15 cellular contexts compared by ENCODE assay signal in genomic region chr11:69985331-69985653, GRCh38.
A peak's percentile ranks its signal among the peaks of the same experiment; 100 is the strongest.
DNase-seq lines count a peak whose midpoint lies in the region; ATAC-seq, FAIRE-seq and TF ChIP-seq lines count a peak whose summit lies in the region.
"Had no signal": no experiment of that assay in that cellular context is flagged by ENCODE, and none has a peak within 500 bp of the region (broad histone marks: within the 10 kb centered on the region; RNA-seq: fewer than 3 reads in every experiment).

No MANE protein-coding gene starts in this region.

- H3K9me3 ChIP-seq in left ventricle myocardium inferior (replicated peaks) (no peaks in the 10 kb centered on the region), endothelial cell of umbilical vein (replicated peaks; ENCODE audit: control insufficient read depth, insufficient read depth, low read length) (no peaks in the 10 kb centered on the region), neural progenitor cell (ENCODE audit: low read depth) (no peaks in the 10 kb centered on the region), aorta (ENCODE audit: control insufficient read depth, low read length) (no peaks in the 10 kb centered on the region)
- H3K9me3 ChIP-seq: mucosa of descending colon had no signal

- H3K4me1 ChIP-seq in left ventricle myocardium inferior (peaks cover 31% of the 10 kb centered on the region), endothelial cell of umbilical vein (ENCODE audit: control insufficient read depth, extremely low read depth, insufficient read depth, low read length) (no peaks in the 10 kb centered on the region), neural progenitor cell (peaks cover 32% of the 10 kb centered on the region), aorta (ENCODE audit: control insufficient read depth in 1 of 2, insufficient read depth in 2 of 2, low read length in 2 of 2) (no peaks in the 10 kb centered on the region)

- POLR2A ChIA-PET in endothelial cell of umbilical vein (lab: Charles Lee), result no interaction called here

- H3K36me3 Mint-ChIP-seq in neural progenitor cell, result no peaks in the 10 kb centered on the region

- peaks cover 38% of the 10 kb centered on the region for H3K4me1 Mint-ChIP-seq in neural progenitor cell

- H3F3A ChIP-seq in neural progenitor cell (ENCODE audit: low read depth), result peaks cover 16% of the 10 kb centered on the region

- no peak for TF ChIP-seq POLR2A in endothelial cell of umbilical vein (IDR thresholded peaks at IDR 0.05; ENCODE audit: low read depth, low read length)

- CTCF ChIA-PET in endothelial cell of umbilical vein (lab: Charles Lee), result no interaction called here

- ATAC-seq in left ventricle myocardium superior (no peak), aorta (ENCODE audit: low FRiP score) (no peak), HG03108 (IDR thresholded peaks at IDR 0.05; ENCODE audit: unreplicated experiment) (no peak)
- ATAC-seq: activated T-cell treated with anti-CD3 and anti-CD28 coated beads, Interleukin-2, amount 50 U/mL, for 72 hours had no signal

- no peaks in the 10 kb centered on the region for H3K9me3 Mint-ChIP-seq in neural progenitor cell
- H3K9me3 Mint-ChIP-seq: activated T-cell treated with anti-CD3 and anti-CD28 coated beads, Interleukin-2, amount 50 U/mL, for 72 hours had no signal

- no peaks in the 10 kb centered on the region for H4K20me1 ChIP-seq in endothelial cell of umbilical vein (replicated peaks; ENCODE audit: control insufficient read depth, extremely low read depth, insufficient read depth, low read length)
- H4K20me1 ChIP-seq in neural progenitor cell (ENCODE audit: low read depth), result peaks cover 21% of the 10 kb centered on the region

- H3K27ac ChIP-seq in left ventricle myocardium inferior (replicated peaks) (peak overlapping the region; percentile 76), endothelial cell of umbilical vein (ENCODE audit: insufficient read depth, low read depth, low read length) (no peak overlapping the region), neural progenitor cell (no peak overlapping the region), aorta (ENCODE audit: low read depth in 1 of 2, low read length in 2 of 2) (peak overlapping the region; percentile 70 to 96)

- peaks cover 45% of the 10 kb centered on the region for H3K27me3 Mint-ChIP-seq in neural progenitor cell (ENCODE audit: insufficient read depth, low read depth)

- no peaks in the 10 kb centered on the region for H3K79me2 ChIP-seq in endothelial cell of umbilical vein (ENCODE audit: control insufficient read depth, insufficient read depth, low read length)
- no peaks in the 10 kb centered on the region for H3K79me2 ChIP-seq in neural progenitor cell (ENCODE audit: low read depth)

- H3K36me3 ChIP-seq in left ventricle myocardium inferior (no peaks in the 10 kb centered on the region), endothelial cell of umbilical vein (ENCODE audit: control insufficient read depth in 2 of 2, extremely low read depth in 1 of 2, insufficient read depth in 2 of 2, low read length in 2 of 2) (no peaks in the 10 kb centered on the region), neural progenitor cell (no peaks in the 10 kb centered on the region), aorta (ENCODE audit: control insufficient read depth in 1 of 2, insufficient read depth in 2 of 2, low read length in 1 of 2) (no peaks in the 10 kb centered on the region)

- DNase-seq in left ventricle myocardium inferior, result no peak
- DNase-seq in left ventricle myocardium superior, result no peak
- DNase-seq in endothelial cell of umbilical vein (ENCODE audit: low read depth, low spot score), result no peak
- no peak for DNase-seq in neural progenitor cell (ENCODE audit: low spot score)
- no peak for DNase-seq in aorta
- DNase-seq in NCI-H774 (lab: John Stamatoyannopoulos, UW), result no peak
- no peak for DNase-seq in head of caudate nucleus
- DNase-seq: activated CD4-positive, alpha-beta T cell treated with anti-CD3 and anti-CD28 coated beads, Interleukin-2, amount 50 U/mL, for 1 hour; activated T-cell treated with anti-CD3 and anti-CD28 coated beads, Interleukin-2, amount 50 U/mL, for 72 hours; cortex of kidney; mucosa of descending colon; NCI-H82; T-helper 9 cell had no signal

- peak overlapping the region; percentile 60 for H3K4me3 ChIP-seq in left ventricle myocardium inferior
- no peak overlapping the region for H3K4me3 ChIP-seq in endothelial cell of umbilical vein (replicated peaks in 1 of 3; ENCODE audit: insufficient read depth in 1 of 3, low read depth in 1 of 3, low read length in 3 of 3)
- H3K4me3 ChIP-seq in neural progenitor cell, result peak overlapping the region; percentile 49
- H3K4me3 ChIP-seq in aorta (ENCODE audit: low read length in 2 of 2), result peak overlapping the region; percentile 27 to 43
- H3K4me3 ChIP-seq: mucosa of descending colon had no signal

- H3K27me3 ChIP-seq in left ventricle myocardium inferior (ENCODE audit: low read depth), result peaks cover 96% of the 10 kb centered on the region
- peaks cover 50 to 65% of the 10 kb centered on the region in 2 experiments for H3K27me3 ChIP-seq in endothelial cell of umbilical vein (ENCODE audit: control insufficient read depth in 2 of 2, insufficient read depth in 2 of 2, low read length in 2 of 2)
- H3K27me3 ChIP-seq in neural progenitor cell, result peaks cover 87% of the 10 kb centered on the region
- no peaks in the 10 kb centered on the region for H3K27me3 ChIP-seq in aorta (ENCODE audit: control insufficient read depth in 1 of 2, insufficient read depth in 2 of 2, low read length in 1 of 2)

- 4 to 5% methylated on average over 18 of the region's 18 CpGs for WGBS in aorta, 2 donors

- dilution Hi-C loops in endothelial cell of umbilical vein (cut with MboI; ENCODE audit: extremely low pct_ligation_motif_present, low sequenced_read_pairs), result no loop called here

- no peak for TF ChIP-seq CTCF in left ventricle myocardium inferior (IDR thresholded peaks at IDR 0.05; ENCODE audit: borderline replicate concordance)
- no peak for TF ChIP-seq CTCF in endothelial cell of umbilical vein (IDR thresholded peaks at IDR 0.05; ENCODE audit: extremely low read depth in 1 of 2, insufficient read depth in 1 of 2, low read depth in 1 of 2, low read length in 2 of 2)
- TF ChIP-seq CTCF in neural progenitor cell (IDR thresholded peaks at IDR 0.05), result no peak

- no peak for FAIRE-seq in endothelial cell of umbilical vein (lab: Jason Lieb, UNC)
- FAIRE-seq: GM12892 had no signal

- H3K4me2 ChIP-seq in endothelial cell of umbilical vein (ENCODE audit: insufficient read depth, low read length), result no peak overlapping the region
- H3K4me2 ChIP-seq in neural progenitor cell, result peak overlapping the region; percentile 83

- no peak overlapping the region for H3K27ac Mint-ChIP-seq in neural progenitor cell
- H3K27ac Mint-ChIP-seq: activated T-cell treated with anti-CD3 and anti-CD28 coated beads, Interleukin-2, amount 50 U/mL, for 72 hours had no signal

- no TSS peak for BruUV-seq in endothelial cell of umbilical vein (replicated peaks; lab: Mats Ljungman, UMichigan)

- no peak overlapping the region for H3K9ac ChIP-seq in endothelial cell of umbilical vein (replicated peaks; ENCODE audit: extremely low read depth, insufficient read depth, low read length)
- H3K9ac ChIP-seq in neural progenitor cell, result no peak overlapping the region

- H3K4me3 Mint-ChIP-seq in neural progenitor cell, result no peak overlapping the region
- H3K4me3 Mint-ChIP-seq: activated T-cell treated with anti-CD3 and anti-CD28 coated beads, Interleukin-2, amount 50 U/mL, for 72 hours had no signal

- no peaks in the 10 kb centered on the region for H3K9me1 ChIP-seq in endothelial cell of umbilical vein (replicated peaks; ENCODE audit: control insufficient read depth, extremely low read depth, insufficient read depth, low read length)

- intact Hi-C loops in left ventricle myocardium inferior (cut with micrococcal nuclease) (no loop called here), left ventricle myocardium superior (cut with micrococcal nuclease) (no loop called here), endothelial cell of umbilical vein (cut with micrococcal nuclease) (no loop called here), aorta (cut with DNase I) (loop anchor here in 1 of 2 donors (2.0 to 5.0 kb wide), 3 partner anchors 43 to 92 kb away; partner anchors contain the start of gene ANO1), head of caudate nucleus (cut with DNase I) (no loop called here)

- no peak overlapping the region for H2AFZ ChIP-seq in endothelial cell of umbilical vein (ENCODE audit: low read depth, low read length)
- no peak overlapping the region for H2AFZ ChIP-seq in neural progenitor cell (replicated peaks)

TF ChIP-seq in endothelial cell of umbilical vein, 7 proteins besides CTCF, POLR2A, EP300 and RAD21:
- TF ChIP-seq GATA2 (IDR thresholded peaks at IDR 0.05; ENCODE audit: insufficient read depth, insufficient read length, low read depth, low read length), result no peak
- TF ChIP-seq POLR2AphosphoS5 (IDR thresholded peaks at IDR 0.05; ENCODE audit: insufficient read depth, low read depth, low read length), result no peak
- peak; percentile 98 for TF ChIP-seq EZH2 (IDR thresholded peaks at IDR 0.05; ENCODE audit: borderline replicate concordance, low read depth, low read length, severe bottlenecking)
TF ChIP-seq in endothelial cell of umbilical vein: peak in this region for 1.

Comparison
In these comparisons a context has a peak if more than half of its experiments do, and no peak if none do; other contexts are left out.
1. H3K27ac ChIP-seq: peak in left ventricle myocardium inferior (single experiment) and aorta (2 of 2); none in endothelial cell of umbilical vein (single experiment) and neural progenitor cell (single experiment).
2. H3K4me3 ChIP-seq: peak in left ventricle myocardium inferior (single experiment), neural progenitor cell (single experiment) and aorta (2 of 2); none in endothelial cell of umbilical vein (0 of 3).